ENCODE assay signal across 19 cellular contexts in genomic region chr12:57232156-57232756, GRCh38. TPM values are rescaled to one million over a fixed set of nuclear protein-coding genes. Genes with fewer than 3 reads are reported as not detected.
A peak's percentile ranks its signal among the peaks of the same experiment; 100 is the strongest.
DNase-seq lines count a peak whose midpoint lies in the region; ATAC-seq, FAIRE-seq and TF ChIP-seq lines count a peak whose summit lies in the region.
"Had no signal": no experiment of that assay in that cellular context is flagged by ENCODE, and none has a peak within 500 bp of the region (broad histone marks: within the 10 kb centered on the region; RNA-seq: fewer than 3 reads in every experiment).

No MANE protein-coding gene starts in this region.

- H3K27ac ChIP-seq in RWPE1 (peak overlapping the region; percentile 84), kidney (ENCODE audit: low read depth in 2 of 2, low read length in 2 of 2) (no peak overlapping the region), tibial artery (peak overlapping the region; percentile 33 to 95)
- H3K27ac ChIP-seq: coronary artery had no signal

- CTCF ChIA-PET in RWPE1 (lab: Yijun Ruan, JAX): interaction anchor here (0.5 to 0.6 kb wide), 2 partner anchors 265 to 565 kb away, joined by 3 to 4 read pairs; no protein-coding TSS in a partner anchor

- no peaks in the 10 kb centered on the region for H3K9me3 ChIP-seq in kidney (ENCODE audit: control insufficient read depth in 1 of 2, low read length in 2 of 2)
- no peaks in the 10 kb centered on the region for H3K9me3 ChIP-seq in tibial artery
- H3K9me3 ChIP-seq: heart right ventricle had no signal

- POLR2A ChIA-PET in RWPE1 (lab: Yijun Ruan, JAX; ENCODE audit: low non-redundant PET): no interaction called here

- no peak overlapping the region for H3K4me3 ChIP-seq in kidney (ENCODE audit: low read length in 2 of 2)
- no peak overlapping the region for H3K4me3 ChIP-seq in tibial artery
- H3K4me3 ChIP-seq: heart right ventricle had no signal

- H3K9ac ChIP-seq in kidney (ENCODE audit: low read length in 2 of 2): no peak overlapping the region

- ATAC-seq in left ventricle myocardium superior (no peak), left cardiac atrium (no peak), GM18511 (IDR thresholded peaks at IDR 0.05; ENCODE audit: unreplicated experiment) (no peak)
- ATAC-seq: activated CD4-positive, CD25-positive, alpha-beta regulatory T cell treated with anti-CD3 and anti-CD28 coated beads, Interleukin-2, amount 50 U/mL, for 24 hours; heart right ventricle; naive thymus-derived CD8-positive, alpha-beta T cell; sciatic nerve; stimulated activated effector memory CD8-positive, alpha-beta T cell treated with anti-CD3 and anti-CD28 coated beads, Interleukin-12 subunit alpha, Interleukin-12 subunit beta, amount 100 ng/mL, for 72 hours; T-cell had no signal

- H3K27me3 ChIP-seq in tibial artery: peaks cover 0 to under 1% of the 10 kb centered on the region in 2 donors

- intact Hi-C loops in left ventricle myocardium superior (cut with micrococcal nuclease): no loop called here
- intact Hi-C loops in left cardiac atrium (cut with DNase I): no loop called here
- intact Hi-C loops in kidney (cut with DNase I): no loop called here
- intact Hi-C loops in tibial artery (cut with DNase I; ENCODE audit: low total_unique reads): no loop called here

- DNase-seq in left ventricle myocardium superior (peak; percentile 26), left cardiac atrium (no peak), RWPE1 (ENCODE audit: low spot score) (no peak), kidney (peak; percentile 49), tibial artery (no peak), NCI-H1092 treated with DMSO at 0.1 percent for 48 hours (lab: John Stamatoyannopoulos, UW) (no peak)
- DNase-seq in stimulated activated CD4-positive, alpha-beta T cell treated with anti-CD3 and anti-CD28 coated beads, Interleukin-12 subunit alpha, Interleukin-12 subunit beta, amount 100 ng/mL, for 4 hours: no peak
- DNase-seq: anterior cingulate cortex; heart right ventricle; naive thymus-derived CD8-positive, alpha-beta T cell; NCI-H187 treated with DMSO at 0.1 percent for 48 hours; NCI-H526 treated with DMSO at 0.1 percent for 48 hours; T-cell had no signal

- peaks cover 8 to 9% of the 10 kb centered on the region in 2 donors for H3K4me1 ChIP-seq in kidney (ENCODE audit: control insufficient read depth in 1 of 2, insufficient read depth in 1 of 2, low read depth in 1 of 2, low read length in 2 of 2)
- peaks cover 0 to 60% (median 47%) of the 10 kb centered on the region in 4 donors for H3K4me1 ChIP-seq in tibial artery

- no peak for FAIRE-seq in kidney (lab: Jason Lieb, UNC)

- TF ChIP-seq CTCF in RWPE1 (conservative IDR thresholded peaks at IDR 0.05; ENCODE audit: low read depth): no peak
- no peak for TF ChIP-seq CTCF in kidney (IDR thresholded peaks at IDR 0.05; ENCODE audit: borderline replicate concordance, extremely low read depth, insufficient read depth)
- TF ChIP-seq CTCF in tibial artery (IDR thresholded peaks at IDR 0.05): no peak

- H3K36me3 ChIP-seq in kidney (ENCODE audit: control insufficient read depth in 1 of 2, insufficient read depth in 2 of 2, low read length in 2 of 2): peaks cover 11 to 26% of the 10 kb centered on the region in 2 donors
- H3K36me3 ChIP-seq in tibial artery: peaks cover 0 to 40% (median 35%) of the 10 kb centered on the region in 3 donors

RNA-seq across cellular contexts. Expression of gene SHMT2, which starts 2.7 kb away (rescaled TPM):
- total RNA-seq in left ventricle myocardium superior (33.4 TPM), left cardiac atrium (10 to 100 TPM; 31.1 to 39.6 TPM), kidney (70.1 TPM)
- polyA plus RNA-seq in kidney (ENCODE audit: insufficient read depth, low read depth, low replicate concordance): 49.3 TPM

RNA-seq across cellular contexts. Expression of gene NXPH4, which starts 15.7 kb away (rescaled TPM):
- total RNA-seq in left ventricle myocardium superior: 1.8 TPM
- 1 to 10 TPM in 1 of 2 donors, under 1 TPM in 1; 0.50 to 2.1 TPM for total RNA-seq in left cardiac atrium
- 0.16 TPM for total RNA-seq in kidney
- polyA plus RNA-seq in kidney (ENCODE audit: insufficient read depth, low read depth, low replicate concordance): 0.71 TPM
- total RNA-seq: epithelial cell of proximal tubule had no signal
- polyA plus RNA-seq: naive thymus-derived CD8-positive, alpha-beta T cell had no signal

RNA-seq across cellular contexts. Expression of gene STAC3, which starts 18.7 kb away (rescaled TPM):
- total RNA-seq in left ventricle myocardium superior: 1.4 TPM
- 1 to 10 TPM; 1.2 to 2.7 TPM for total RNA-seq in left cardiac atrium
- 3.1 TPM for total RNA-seq in kidney
- polyA plus RNA-seq in kidney (ENCODE audit: insufficient read depth, low read depth, low replicate concordance): 1.5 TPM
- total RNA-seq: epithelial cell of proximal tubule had no signal
- polyA plus RNA-seq: naive thymus-derived CD8-positive, alpha-beta T cell had no signal

Comparison
In these comparisons a context has a peak if more than half of its experiments do, and no peak if none do; other contexts are left out.
1. DNase-seq: peak in left ventricle myocardium superior (single experiment) and kidney (single experiment); none in left cardiac atrium (single experiment), RWPE1 (single experiment), tibial artery (0 of 2), stimulated activated CD4-positive, alpha-beta T cell treated with anti-CD3 and anti-CD28 coated beads, Interleukin-12 subunit alpha, Interleukin-12 subunit beta, amount 100 ng/mL, for 4 hours (single experiment) and NCI-H1092 treated with DMSO at 0.1 percent for 48 hours (single experiment).
2. H3K27ac ChIP-seq: peak in RWPE1 (single experiment) and tibial artery (2 of 2); none in kidney (0 of 2).